ENCODE assay signal across 19 cellular contexts in genomic region chr2:206145665-206146064, GRCh38. TPM values are rescaled to one million over a fixed set of nuclear protein-coding genes. Genes with fewer than 3 reads are reported as not detected.
DNase-seq lines count a peak whose midpoint lies in the region; ATAC-seq, FAIRE-seq and TF ChIP-seq lines count a peak whose summit lies in the region.
"Had no signal": no experiment of that assay in that cellular context is flagged by ENCODE, and none has a peak within 500 bp of the region (broad histone marks: within the 10 kb centered on the region; RNA-seq: fewer than 3 reads in every experiment).

No MANE protein-coding gene starts in this region.

- H3K79me2 ChIP-seq in GM23338 (replicated peaks; ENCODE audit: insufficient read depth): peaks cover 5% of the 10 kb centered on the region; the same call in 1 of the 2 replicates
- no peaks in the 10 kb centered on the region for H3K79me2 ChIP-seq in GM12878 (ENCODE audit: control insufficient read depth, insufficient read depth, low read length)

- H3K9ac ChIP-seq in GM12878 (ENCODE audit: control insufficient read depth, insufficient read depth, low read length): no peak overlapping the region
- H3K9ac ChIP-seq: BLaER1 had no signal

- no peaks in the 10 kb centered on the region for H3K9me2 ChIP-seq in GM23338 (ENCODE audit: insufficient read depth)

- H2AFZ ChIP-seq in GM23338 (no peak overlapping the region), GM12878 (ENCODE audit: control insufficient read depth, low read depth, low read length) (no peak overlapping the region)

- TF ChIP-seq EP300 in GM12878 (IDR thresholded peaks at IDR 0.05; ENCODE audit: borderline replicate concordance in 1 of 2, control insufficient read depth in 1 of 2, low read depth in 2 of 2, low read length in 2 of 2): no peak

- CTCF ChIA-PET in GM12878 (lab: Yijun Ruan, JAX) (interaction anchor here (0.6 to 3.0 kb wide), 4 partner anchors 8 to 141 kb away, joined by 3 to 13 read pairs (median 3); no protein-coding TSS in a partner anchor), Caco-2 (lab: Charles Lee) (no interaction called here)

- SMC1A ChIA-PET in GM12878 (lab: Charles Lee; ENCODE audit: uncharacterized antibody, unreplicated experiment): interaction anchor here (1.5 kb wide), 1 partner anchor 19 kb away, joined by 3 read pairs; no protein-coding TSS in a partner anchor

- WGBS in GM12878 (ENCODE audit: insufficient coverage, insufficient replicate concordance, low lambda C conversion rate, missing lambda C conversion rate): 89% methylated on average over 5 of the region's 5 CpGs

- no peak for TF ChIP-seq RAD21 in GM12878 (IDR thresholded peaks at IDR 0.05; ENCODE audit: insufficient read depth, low read depth, low read length)

- no peaks in the 10 kb centered on the region for H3K27me3 Mint-ChIP-seq in activated T-cell treated with anti-CD3 and anti-CD28 coated beads, Interleukin-2, amount 50 U/mL, for 24 hours
- H3K27me3 Mint-ChIP-seq in GM23338 (ENCODE audit: insufficient read depth, low read depth, poor library complexity) (no peaks in the 10 kb centered on the region), nephron progenitor cell (ENCODE audit: low read depth, poor library complexity) (no peaks in the 10 kb centered on the region), Caco-2 (ENCODE audit: insufficient read depth, unreplicated experiment) (no peaks in the 10 kb centered on the region)
- H3K27me3 Mint-ChIP-seq: CD4-positive, alpha-beta memory T cell had no signal

- TF ChIP-seq CTCF in GM23338 (conservative IDR thresholded peaks at IDR 0.05; ENCODE audit: low read depth in 2 of 2) (no peak), GM12878 (IDR thresholded peaks at IDR 0.05 in 2 of 3, conservative IDR thresholded peaks at IDR 0.05 in 1 of 3; ENCODE audit: control insufficient read depth in 2 of 3, extremely low read depth in 1 of 3, insufficient read depth in 1 of 3, low read depth in 3 of 3, low read length in 3 of 3) (no peak), nephron progenitor cell (IDR thresholded peaks at IDR 0.05) (no peak), Caco-2 (IDR thresholded peaks at IDR 0.05; ENCODE audit: insufficient read depth in 1 of 2, low read depth in 1 of 2, low read length in 1 of 2, severe bottlenecking in 1 of 2, unreplicated experiment in 1 of 2) (no peak)

- H3K36me3 Mint-ChIP-seq in activated T-cell treated with anti-CD3 and anti-CD28 coated beads, Interleukin-2, amount 50 U/mL, for 24 hours (ENCODE audit: low read depth): peaks cover 92% of the 10 kb centered on the region
- H3K36me3 Mint-ChIP-seq in GM23338 (ENCODE audit: low read depth): peaks cover 88% of the 10 kb centered on the region
- H3K36me3 Mint-ChIP-seq in nephron progenitor cell (ENCODE audit: low read depth): peaks cover 84% of the 10 kb centered on the region
- H3K36me3 Mint-ChIP-seq in Caco-2 (ENCODE audit: insufficient read depth, unreplicated experiment): peaks cover 86% of the 10 kb centered on the region

- H3K4me2 ChIP-seq in GM23338 (no peak overlapping the region), GM12878 (ENCODE audit: control insufficient read depth, insufficient read depth) (no peak overlapping the region)
- H3K4me2 ChIP-seq: BLaER1 had no signal

- peaks cover 5% of the 10 kb centered on the region for H3F3A ChIP-seq in GM23338 (replicated peaks; ENCODE audit: low read depth)

- no peak for TF ChIP-seq POLR2A in GM12878 (IDR thresholded peaks at IDR 0.05; ENCODE audit: low read depth, low read length)

- BruUV-seq in GM12878 (replicated peaks; lab: Mats Ljungman, UMichigan) (TSS peak; percentile 8), Caco-2 (replicated peaks; lab: Mats Ljungman, UMichigan) (no TSS peak)

- RAD21 ChIA-PET in GM12878 (lab: Charles Lee; ENCODE audit: unreplicated experiment): no interaction called here

- H3K4me1 ChIP-seq in GM23338 (ENCODE audit: insufficient read depth): no peaks in the 10 kb centered on the region
- 0 out of 2 replicates have a peak, but pooled peaks cover 3% of the 10 kb centered on the region for H3K4me1 ChIP-seq in GM12878 (ENCODE audit: control insufficient read depth, insufficient read depth, low read length)
- H3K4me1 ChIP-seq in Caco-2: no peaks in the 10 kb centered on the region

- POLR2A ChIA-PET in GM12878 (lab: Charles Lee) (interaction anchor here (0.5 kb wide), 1 partner anchor 139 kb away, joined by 3 read pairs; no protein-coding TSS in a partner anchor), Caco-2 (lab: Charles Lee) (no interaction called here)

- intact Hi-C loops in GM12878 (cut with micrococcal nuclease; ENCODE audit: unreplicated experiment) (no loop called here), Caco-2 (cut with micrococcal nuclease; ENCODE audit: unreplicated experiment) (no loop called here)

- no peaks in the 10 kb centered on the region for H3K9me3 ChIP-seq in GM12878 (replicated peaks; ENCODE audit: control insufficient read depth, insufficient read depth, low read length)
- no peaks in the 10 kb centered on the region for H3K9me3 ChIP-seq in Caco-2
- H3K9me3 ChIP-seq: BLaER1 had no signal

- peaks cover 1% of the 10 kb centered on the region for H3K4me1 Mint-ChIP-seq in activated T-cell treated with anti-CD3 and anti-CD28 coated beads, Interleukin-2, amount 50 U/mL, for 24 hours (ENCODE audit: low read depth)
- H3K4me1 Mint-ChIP-seq in GM23338 (no peaks in the 10 kb centered on the region), nephron progenitor cell (no peaks in the 10 kb centered on the region), Caco-2 (ENCODE audit: low read depth, unreplicated experiment) (no peaks in the 10 kb centered on the region)
- H3K4me1 Mint-ChIP-seq: CD14-positive monocyte had no signal

- H3K4me3 ChIP-seq in GM23338 (no peak overlapping the region), GM12878 (no peak overlapping the region), Caco-2 (ENCODE audit: low read depth, low read length) (no peak overlapping the region)
- H3K4me3 ChIP-seq: BLaER1 had no signal

- in situ Hi-C loops in GM12878 (cut with MboI): no loop called here

- no peak for ATAC-seq in GM23338
- ATAC-seq in GM12878: no peak
- ATAC-seq in esophagus mucosa: no peak
- ATAC-seq: HCT116 had no signal

- H3K9me3 Mint-ChIP-seq in activated T-cell treated with anti-CD3 and anti-CD28 coated beads, Interleukin-2, amount 50 U/mL, for 24 hours: no peaks in the 10 kb centered on the region
- H3K9me3 Mint-ChIP-seq in GM23338 (no peaks in the 10 kb centered on the region), nephron progenitor cell (no peaks in the 10 kb centered on the region), Caco-2 (ENCODE audit: unreplicated experiment) (no peaks in the 10 kb centered on the region)
- H3K9me3 Mint-ChIP-seq: CD4-positive, alpha-beta memory T cell; HFFc6 had no signal

- H3K27me3 ChIP-seq in GM23338 (ENCODE audit: insufficient read depth) (no peaks in the 10 kb centered on the region), GM12878 (replicated peaks in 1 of 2; ENCODE audit: control insufficient read depth in 2 of 2, insufficient read depth in 2 of 2, low read length in 1 of 2) (no peaks in the 10 kb centered on the region), Caco-2 (replicated peaks; ENCODE audit: control insufficient read depth, insufficient read depth, low read length) (no peaks in the 10 kb centered on the region)
- H3K27me3 ChIP-seq: BLaER1 had no signal

- peak overlapping the region; percentile 47 for H3K27ac Mint-ChIP-seq in activated T-cell treated with anti-CD3 and anti-CD28 coated beads, Interleukin-2, amount 50 U/mL, for 24 hours
- no peak overlapping the region for H3K27ac Mint-ChIP-seq in GM23338
- peak overlapping the region; percentile 68 for H3K27ac Mint-ChIP-seq in nephron progenitor cell
- no peak overlapping the region for H3K27ac Mint-ChIP-seq in Caco-2 (ENCODE audit: unreplicated experiment)
- H3K27ac Mint-ChIP-seq: HFFc6 had no signal

- H4K20me1 ChIP-seq in GM23338 (replicated peaks; ENCODE audit: insufficient read depth): 0 out of 2 replicates have a peak, but pooled peaks cover 4% of the 10 kb centered on the region
- no peaks in the 10 kb centered on the region for H4K20me1 ChIP-seq in GM12878 (ENCODE audit: control insufficient read depth, insufficient read depth)

- no peak overlapping the region for H3K4me3 Mint-ChIP-seq in activated T-cell treated with anti-CD3 and anti-CD28 coated beads, Interleukin-2, amount 50 U/mL, for 24 hours
- H3K4me3 Mint-ChIP-seq in GM23338 (no peak overlapping the region), nephron progenitor cell (no peak overlapping the region), Caco-2 (ENCODE audit: unreplicated experiment) (no peak overlapping the region)
- H3K4me3 Mint-ChIP-seq: CD14-positive monocyte; CD4-positive, alpha-beta memory T cell; HFFc6 had no signal

- H3K36me3 ChIP-seq in GM23338 (ENCODE audit: insufficient read depth): peaks cover 60% of the 10 kb centered on the region
- peaks cover 2 to 20% of the 10 kb centered on the region in 2 experiments for H3K36me3 ChIP-seq in GM12878 (ENCODE audit: control insufficient read depth in 2 of 2, insufficient read depth in 2 of 2, low read length in 1 of 2)
- peaks cover 2% of the 10 kb centered on the region for H3K36me3 ChIP-seq in Caco-2 (ENCODE audit: control insufficient read depth, insufficient read depth, low read length)

- no peak for DNase-seq in activated T-cell treated with anti-CD3 and anti-CD28 coated beads, Interleukin-2, amount 50 U/mL, for 24 hours
- DNase-seq in activated T-cell treated with anti-CD3 and anti-CD28 coated beads for 4 hours (no peak), GM23338 (ENCODE audit: low spot score) (no peak), GM12878 (ENCODE audit: low read depth, low spot score) (no peak), nephron progenitor cell (no peak), Caco-2 (no peak), SW480 (ENCODE audit: low spot score) (no peak)
- DNase-seq: 8988T; Calu3; CD4-positive, alpha-beta memory T cell; DMS79 treated with DMSO at 0.1 percent for 48 hours; GF-D8; HFFc6 had no signal

- no peak for FAIRE-seq in GM12878 (lab: Jason Lieb, UNC)
- FAIRE-seq: GM19239 had no signal

- H3K27ac ChIP-seq in GM23338 (ENCODE audit: low read depth) (peak overlapping the region; percentile 10; the same call in 1 of the 2 replicates), GM12878 (ENCODE audit: control insufficient read depth, insufficient read depth) (no peak overlapping the region)
- H3K27ac ChIP-seq: BLaER1, HL-60 had no signal

RNA-seq across cellular contexts. Expression of gene NDUFS1, which starts 13.6 kb away (rescaled TPM):
- 79.8 and 97.9 TPM in 2 replicates for total RNA-seq in GM23338 (2014; rRNA removed; shearing (Covaris generic))
- polyA plus RNA-seq in GM23338 (2016; fragmentation: Nextera tagmentation; extraction: Ambion mirVana) (34.5 and 35.6 TPM in 2 replicates), GM12878 (2011; rRNA removed) (106 and 127 TPM in 2 replicates), GM12878 (2014; fragmentation: Illumina TruSeq; extraction: Trizol) (106 and 108 TPM in 2 replicates), GM12878 (2014; fragmentation: Nextera tagmentation; extraction: Ambion mirVana) (10 to 100 TPM; 62.6 to 69.3 TPM), GM12878 (2014; rRNA removed) (71.7 and 78.9 TPM in 2 replicates), GM12878 (2016; fragmentation: Nextera tagmentation; extraction: Ambion mirVana) (10 to 100 TPM; 91.7 to 92.9 TPM)
- 43.9 and 48.6 TPM in 2 replicates for total RNA-seq in GM12878 (2013; cell fraction: nucleolus; rRNA removed)
- total RNA-seq in GM12878 (2014; rRNA removed) (86.4 and 102 TPM in 2 replicates), GM12878 (2014; rRNA removed; fragmentation: Illumina TruSeq; extraction: Trizol) (97.9 and 98.9 TPM in 2 replicates), GM12878 (2021) (89.0 and 90.6 TPM in 2 replicates), Caco-2 (2022) (123 TPM in 2 replicates), esophagus mucosa (81.6 TPM)
- 36.5 TPM for polyA plus RNA-seq in GM12878 (2011; ENCODE audit: low read depth)
- polyA plus RNA-seq in GM12878 (2011; cell fraction: cytosol; rRNA removed): 64.8 and 75.6 TPM in 2 replicates
- polyA plus RNA-seq in GM12878 (2011; cell fraction: nucleus; rRNA removed): 42.6 and 57.2 TPM in 2 replicates
- polyA plus RNA-seq in GM12878 (2012): 37.4 and 44.3 TPM in 2 replicates
- polyA minus RNA-seq in GM12878 (2011; rRNA and poly(A)+ RNA removed): 108 and 136 TPM in 2 replicates
- 27.4 and 33.0 TPM in 2 replicates for polyA minus RNA-seq in GM12878 (2011; cell fraction: cytosol; rRNA and poly(A)+ RNA removed)
- polyA minus RNA-seq in GM12878 (2011; cell fraction: nucleus; rRNA and poly(A)+ RNA removed): 13.4 and 15.6 TPM in 2 replicates

RNA-seq across cellular contexts. Expression of gene EEF1B2, which starts 14.0 kb away (rescaled TPM):
- 213 and 305 TPM in 2 replicates for total RNA-seq in GM23338 (2014; rRNA removed; shearing (Covaris generic))
- polyA plus RNA-seq in GM23338 (2016; fragmentation: Nextera tagmentation; extraction: Ambion mirVana): 673 and 709 TPM in 2 replicates
- total RNA-seq in GM12878 (2013; cell fraction: nucleolus; rRNA removed): 101 and 108 TPM in 2 replicates
- 992 and 1,044 TPM in 2 replicates for total RNA-seq in GM12878 (2014; rRNA removed)
- total RNA-seq in GM12878 (2014; rRNA removed; fragmentation: Illumina TruSeq; extraction: Trizol): 1,687 and 1,688 TPM in 2 replicates
- 1,132 and 1,160 TPM in 2 replicates for total RNA-seq in GM12878 (2021)
- 1,884 TPM for polyA plus RNA-seq in GM12878 (2011; ENCODE audit: low read depth)
- 1,332 and 1,837 TPM in 2 replicates for polyA plus RNA-seq in GM12878 (2011; rRNA removed)
- 630 and 1,024 TPM in 2 replicates for polyA plus RNA-seq in GM12878 (2011; cell fraction: cytosol; rRNA removed)
- polyA plus RNA-seq in GM12878 (2011; cell fraction: nucleus; rRNA removed): 345 and 350 TPM in 2 replicates
- polyA plus RNA-seq in GM12878 (2012): 1,330 and 1,565 TPM in 2 replicates
- polyA plus RNA-seq in GM12878 (2014; fragmentation: Illumina TruSeq; extraction: Trizol): 1,464 and 1,657 TPM in 2 replicates
- polyA plus RNA-seq in GM12878 (2014; fragmentation: Nextera tagmentation; extraction: Ambion mirVana): 1,000 to 10,000 TPM; 1,407 to 2,110 TPM
- polyA plus RNA-seq in GM12878 (2014; rRNA removed): 1,093 and 1,195 TPM in 2 replicates
- 100 to 1,000 TPM; 719 to 722 TPM for polyA plus RNA-seq in GM12878 (2016; fragmentation: Nextera tagmentation; extraction: Ambion mirVana)
- 586 and 661 TPM in 2 replicates for polyA minus RNA-seq in GM12878 (2011; rRNA and poly(A)+ RNA removed)
- 227 and 245 TPM in 2 replicates for polyA minus RNA-seq in GM12878 (2011; cell fraction: cytosol; rRNA and poly(A)+ RNA removed)
- 139 and 158 TPM in 2 replicates for polyA minus RNA-seq in GM12878 (2011; cell fraction: nucleus; rRNA and poly(A)+ RNA removed)
- 939 and 946 TPM in 2 replicates for total RNA-seq in Caco-2 (2022)
- 732 TPM for total RNA-seq in esophagus mucosa

RNA-seq across cellular contexts. Expression of gene INO80D, which starts 59.7 kb away (rescaled TPM):
- total RNA-seq in GM23338 (2014; rRNA removed; shearing (Covaris generic)): 33.9 and 37.4 TPM in 2 replicates
- polyA plus RNA-seq in GM23338 (2016; fragmentation: Nextera tagmentation; extraction: Ambion mirVana): 16.8 and 17.5 TPM in 2 replicates
- 44.6 and 48.4 TPM in 2 replicates for total RNA-seq in GM12878 (2013; cell fraction: nucleolus; rRNA removed)
- 6.3 and 7.9 TPM in 2 replicates for total RNA-seq in GM12878 (2014; rRNA removed)
- 6.5 and 7.2 TPM in 2 replicates for total RNA-seq in GM12878 (2014; rRNA removed; fragmentation: Illumina TruSeq; extraction: Trizol)
- 15.3 and 16.3 TPM in 2 replicates for total RNA-seq in GM12878 (2021)
- 2.3 TPM for polyA plus RNA-seq in GM12878 (2011; ENCODE audit: low read depth)
- 8.1 and 10.5 TPM in 2 replicates for polyA plus RNA-seq in GM12878 (2011; rRNA removed)
- 4.8 and 5.4 TPM in 2 replicates for polyA plus RNA-seq in GM12878 (2011; cell fraction: cytosol; rRNA removed)
- 10.1 and 10.6 TPM in 2 replicates for polyA plus RNA-seq in GM12878 (2011; cell fraction: nucleus; rRNA removed)
- 3.3 and 4.1 TPM in 2 replicates for polyA plus RNA-seq in GM12878 (2012)
- polyA plus RNA-seq in GM12878 (2014; fragmentation: Illumina TruSeq; extraction: Trizol): 3.9 and 4.9 TPM in 2 replicates
- polyA plus RNA-seq in GM12878 (2014; fragmentation: Nextera tagmentation; extraction: Ambion mirVana): 1 to 10 TPM in 1 of 2 experiments, under 1 TPM in 1; 0.73 to 1.9 TPM
- 3.1 and 3.2 TPM in 2 replicates for polyA plus RNA-seq in GM12878 (2014; rRNA removed)
- 1 to 10 TPM; 4.5 to 4.8 TPM for polyA plus RNA-seq in GM12878 (2016; fragmentation: Nextera tagmentation; extraction: Ambion mirVana)
- polyA minus RNA-seq in GM12878 (2011; rRNA and poly(A)+ RNA removed): 45.5 and 48.5 TPM in 2 replicates
- polyA minus RNA-seq in GM12878 (2011; cell fraction: cytosol; rRNA and poly(A)+ RNA removed): 12.4 and 15.3 TPM in 2 replicates
- polyA minus RNA-seq in GM12878 (2011; cell fraction: nucleus; rRNA and poly(A)+ RNA removed): 15.7 and 21.5 TPM in 2 replicates
- 19.8 and 21.8 TPM in 2 replicates for total RNA-seq in Caco-2 (2022)
- total RNA-seq in esophagus mucosa: 18.8 TPM

Comparison
In these comparisons a context has a peak if more than half of its experiments do, and no peak if none do; other contexts are left out.
1. H3K27ac Mint-ChIP-seq: peak in activated T-cell treated with anti-CD3 and anti-CD28 coated beads, Interleukin-2, amount 50 U/mL, for 24 hours (single experiment) and nephron progenitor cell (single experiment); none in GM23338 (single experiment) and Caco-2 (single experiment).